Comparison of ENCODE assay signal across 8 cellular contexts in the genomic region with DNA sequence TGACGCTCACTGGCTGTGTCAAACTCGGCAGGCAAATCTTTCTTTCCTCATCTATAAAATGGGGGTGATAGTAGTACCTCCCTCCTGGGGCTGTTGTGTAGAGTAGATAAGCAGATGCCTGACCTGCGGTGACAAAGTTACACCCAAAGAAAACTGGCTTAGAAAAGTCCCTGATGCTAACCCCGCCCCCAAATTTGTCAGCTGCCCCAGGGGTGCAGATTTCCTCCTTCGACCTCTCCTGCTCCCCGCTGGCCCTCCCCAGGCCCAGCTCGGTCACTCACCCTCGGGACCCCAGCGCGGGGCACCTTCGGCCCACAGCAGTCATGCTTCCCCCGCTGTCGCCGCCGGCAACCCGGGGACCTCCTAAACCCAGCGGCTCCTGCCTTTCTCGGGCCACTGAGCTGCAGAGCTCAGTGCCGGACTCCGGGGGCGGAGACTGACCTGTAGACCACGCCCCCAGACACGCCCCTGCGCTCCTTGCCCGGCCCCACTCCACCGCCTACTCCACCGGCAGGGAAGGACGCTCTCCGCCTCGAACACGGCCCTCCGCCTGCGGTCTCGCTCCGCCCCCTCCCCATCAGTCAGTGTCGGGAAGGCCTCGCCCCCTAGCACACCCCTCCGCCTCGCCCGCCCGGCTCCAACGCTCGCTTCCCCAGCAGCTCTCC. TPM values are rescaled to one million over a fixed set of nuclear protein-coding genes. Genes with fewer than 3 reads are reported as not detected.
A peak's percentile ranks its signal among the peaks of the same experiment; 100 is the strongest.
DNase-seq lines count a peak whose midpoint lies in the region; ATAC-seq and TF ChIP-seq lines count a peak whose summit lies in the region.

No MANE protein-coding gene starts in this region.

- H3K9me3 Mint-ChIP-seq in activated B cell treated with CpG ODN at 0.5 μM for 24 hours = no peaks in the 10 kb centered on the region
- H3K9me3 Mint-ChIP-seq in central memory CD8-positive, alpha-beta T cell = no peaks in the 10 kb centered on the region

- H3K9me3 ChIP-seq in AG04450 (ENCODE audit: control insufficient read depth, insufficient read depth, low read length) = no peaks in the 10 kb centered on the region
- H3K9me3 ChIP-seq in spleen = no peaks in the 10 kb centered on the region

- H3K4me1 ChIP-seq in spleen = peaks cover 42 to 100% (median 88%) of the 10 kb centered on the region in 6 donors

- peak overlapping the region; percentile 93 for H3K27ac Mint-ChIP-seq in activated B cell treated with CpG ODN at 0.5 μM for 24 hours
- H3K27ac Mint-ChIP-seq in central memory CD8-positive, alpha-beta T cell (ENCODE audit: low read depth) = peak overlapping the region; percentile 96

- peaks cover 72% of the 10 kb centered on the region for H3K4me1 Mint-ChIP-seq in activated B cell treated with CpG ODN at 0.5 μM for 24 hours
- peaks cover 63% of the 10 kb centered on the region for H3K4me1 Mint-ChIP-seq in central memory CD8-positive, alpha-beta T cell

- peak overlapping the region; percentile 93 for H3K4me3 Mint-ChIP-seq in activated B cell treated with CpG ODN at 0.5 μM for 24 hours
- H3K4me3 Mint-ChIP-seq in central memory CD8-positive, alpha-beta T cell = peak overlapping the region; percentile 87

- DNase-seq in AG04450 (ENCODE audit: low read depth, low spot score) = peak; percentile 92
- DNase-seq in NCI-H2196 treated with DMSO at 0.1 percent for 48 hours (lab: John Stamatoyannopoulos, UW; ENCODE audit: unreplicated experiment) = peak; percentile 97
- DNase-seq in activated B cell treated with CpG ODN at 0.5 μM for 24 hours = peak; percentile 98
- DNase-seq in central memory CD8-positive, alpha-beta T cell (ENCODE audit: low spot score in 2 of 2) = peak; percentile 81 to 91
- DNase-seq in iris pigment epithelial cell (ENCODE audit: low read depth) = peak; percentile 99
- DNase-seq in spleen = peak; percentile 100

- H3K27me3 Mint-ChIP-seq in activated B cell treated with CpG ODN at 0.5 μM for 24 hours = no peaks in the 10 kb centered on the region
- H3K27me3 Mint-ChIP-seq in central memory CD8-positive, alpha-beta T cell = no peaks in the 10 kb centered on the region

- H3K36me3 Mint-ChIP-seq in activated B cell treated with CpG ODN at 0.5 μM for 24 hours (ENCODE audit: low read depth) = peaks cover 68% of the 10 kb centered on the region
- peaks cover 56% of the 10 kb centered on the region for H3K36me3 Mint-ChIP-seq in central memory CD8-positive, alpha-beta T cell (ENCODE audit: insufficient read depth)

- intact Hi-C loops in activated B cell treated with CpG ODN at 0.5 μM for 24 hours (cut with micrococcal nuclease) (loop anchor here (1.0 to 5.0 kb wide), 8 partner anchors 8 to 296 kb away; a partner anchor contains a TSS), spleen (cut with DNase I; ENCODE audit: low total_unique reads) (no loop called here)

- peak; percentile 37 to 59 (median 56) for TF ChIP-seq POLR2A in spleen (IDR thresholded peaks at IDR 0.05)

- no peaks in the 10 kb centered on the region for H3K27me3 ChIP-seq in AG04450 (ENCODE audit: control insufficient read depth, insufficient read depth, low read length)
- no peaks in the 10 kb centered on the region for H3K27me3 ChIP-seq in spleen (replicated peaks in 1 of 7)

- peak overlapping the region; percentile 53 for H3K4me3 ChIP-seq in AG04450 (ENCODE audit: low read depth, low read length)
- H3K4me3 ChIP-seq in spleen = peak overlapping the region; percentile 54 to 85 (median 76)

- peaks cover 0 to 71% (median 33%) of the 10 kb centered on the region in 6 donors for H3K36me3 ChIP-seq in spleen

- ATAC-seq in GM18907 (IDR thresholded peaks at IDR 0.05; ENCODE audit: unreplicated experiment) = peak; percentile 83
- peak; percentile 90 for ATAC-seq in HG03139 (IDR thresholded peaks at IDR 0.05; ENCODE audit: unreplicated experiment)
- ATAC-seq in activated B cell treated with CpG ODN at 0.5 μM for 24 hours (ENCODE audit: low read depth) = peak; percentile 90
- ATAC-seq in central memory CD8-positive, alpha-beta T cell (replicated peaks; ENCODE audit: extremely low read depth, poor library complexity, severe bottlenecking) = peak; percentile 88

- WGBS in spleen, 5 donors = 1 to 6% (median 1%) methylated on average over 6 to 43 of the region's 43 CpGs

- TF ChIP-seq CTCF in AG04450 (IDR thresholded peaks at IDR 0.05; ENCODE audit: low read depth, low read length) (no peak), activated B cell treated with CpG ODN at 0.5 μM for 24 hours (IDR thresholded peaks at IDR 0.05) (no peak), spleen (IDR thresholded peaks at IDR 0.05 in 8 of 11, conservative IDR thresholded peaks at IDR 0.05 in 3 of 11) (peak in 8 of 11 experiments; percentile 14 to 58 (median 32))

- POLR2A ChIA-PET in AG04450 (lab: Yijun Ruan, JAX) = interaction anchor here (0.5 to 1.4 kb wide), 7 partner anchors 15 to 163 kb away, joined by 3 to 8 read pairs (median 4); a partner anchor contains a TSS
- POLR2A ChIA-PET in activated B cell treated with CpG ODN at 0.5 μM for 24 hours (lab: Charles Lee) = interaction anchor here (0.5 to 7.6 kb wide), 23 partner anchors 9 to 505 kb away, joined by 3 to 96 read pairs (median 6); a partner anchor contains a TSS

- no peak overlapping the region for H3K27ac ChIP-seq in AG04450 (ENCODE audit: low read depth, low read length)
- peak overlapping the region; percentile 48 to 92 (median 87) for H3K27ac ChIP-seq in spleen

- CTCF ChIA-PET in AG04450 (lab: Charles Lee) = interaction anchor here (1.2 to 5.3 kb wide), 3 partner anchors 13 to 150 kb away, joined by 3 to 24 read pairs (median 13); a partner anchor contains a TSS
- CTCF ChIA-PET in activated B cell treated with CpG ODN at 0.5 μM for 24 hours (lab: Charles Lee) = interaction anchor here (0.8 to 4.1 kb wide), 8 partner anchors 13 to 181 kb away, joined by 3 to 32 read pairs (median 5); a partner anchor contains a TSS

RNA-seq across cellular contexts. Expression of a gene that starts 7.4 kb away (rescaled TPM):
- not detected in 2 replicates for polyA plus RNA-seq in AG04450 (2011; rRNA removed)
- not detected in 2 replicates for polyA minus RNA-seq in AG04450 (2011; rRNA and poly(A)+ RNA removed)
- 49.2 and 51.8 TPM in 2 replicates for total RNA-seq in activated B cell treated with CpG ODN at 0.5 μM for 24 hours
- 10 to 100 TPM; 44.7 to 85.4 (median 61.2) TPM for total RNA-seq in spleen
- polyA plus RNA-seq in spleen = 10 to 100 TPM; 27.0 to 51.1 (median 34.3) TPM

RNA-seq across cellular contexts. Expression of a gene that starts 14.8 kb away (rescaled TPM):
- 38.2 and 45.9 TPM in 2 replicates for polyA plus RNA-seq in AG04450 (2011; rRNA removed)
- 47.9 and 58.9 TPM in 2 replicates for polyA minus RNA-seq in AG04450 (2011; rRNA and poly(A)+ RNA removed)
- total RNA-seq in activated B cell treated with CpG ODN at 0.5 μM for 24 hours = 132 and 137 TPM in 2 replicates
- total RNA-seq in spleen = 100 to 1,000 TPM in 4 of 7 donors, 10 to 100 TPM in 3; 68.3 to 149 (median 103) TPM
- 10 to 100 TPM; 49.2 to 87.6 (median 87.1) TPM for polyA plus RNA-seq in spleen

RNA-seq across cellular contexts. Expression of a gene that starts 31.6 kb away (rescaled TPM):
- polyA plus RNA-seq in AG04450 (2011; rRNA removed) = 24.8 and 34.6 TPM in 2 replicates
- polyA minus RNA-seq in AG04450 (2011; rRNA and poly(A)+ RNA removed) = 36.9 and 48.0 TPM in 2 replicates
- 105 and 135 TPM in 2 replicates for total RNA-seq in activated B cell treated with CpG ODN at 0.5 μM for 24 hours
- total RNA-seq in spleen = 10 to 100 TPM; 33.3 to 94.6 (median 72.3) TPM
- 10 to 100 TPM; 39.5 to 73.7 (median 60.5) TPM for polyA plus RNA-seq in spleen

RNA-seq across cellular contexts. Expression of a gene that starts 35.9 kb away (rescaled TPM):
- 4.9 and 5.8 TPM in 2 replicates for polyA plus RNA-seq in AG04450 (2011; rRNA removed)
- polyA minus RNA-seq in AG04450 (2011; rRNA and poly(A)+ RNA removed) = 2.5 and 4.5 TPM in 2 replicates
- total RNA-seq in activated B cell treated with CpG ODN at 0.5 μM for 24 hours = 13.8 and 15.1 TPM in 2 replicates
- 10 to 100 TPM; 16.8 to 36.5 (median 24.5) TPM for total RNA-seq in spleen
- polyA plus RNA-seq in spleen = 10 to 100 TPM; 17.9 to 29.1 (median 18.4) TPM

RNA-seq across cellular contexts. Expression of a gene that starts 55.2 kb away (rescaled TPM):
- not detected in 2 replicates for polyA plus RNA-seq in AG04450 (2011; rRNA removed)
- polyA minus RNA-seq in AG04450 (2011; rRNA and poly(A)+ RNA removed) = not detected in 2 replicates
- not detected in 2 replicates for total RNA-seq in activated B cell treated with CpG ODN at 0.5 μM for 24 hours
- total RNA-seq in spleen = 1 to 10 TPM in 6 of 7 donors, under 1 TPM in 1; 0.60 to 3.1 (median 2.0) TPM
- polyA plus RNA-seq in spleen = under 1 TPM; 0.12 to 0.98 (median 0.61) TPM

Comparison
In these comparisons a context has a peak if more than half of its experiments do, and no peak if none do; other contexts are left out.
1. CTCF ChIP-seq: peak in spleen (8 of 11); none in AG04450 (single experiment) and activated B cell treated with CpG ODN at 0.5 μM for 24 hours (single experiment).
2. Peak in every context shown above with its lines, with median percentiles within 50 percentile points of each other: DNase-seq and ATAC-seq.